16 cellular contexts compared by ENCODE assay signal in genomic region chr3:69020857-69021256, GRCh38. TPM values are rescaled to one million over a fixed set of nuclear protein-coding genes. Genes with fewer than 3 reads are reported as not detected.
DNase-seq lines count a peak whose midpoint lies in the region; ATAC-seq, FAIRE-seq and TF ChIP-seq lines count a peak whose summit lies in the region.
"Had no signal": no experiment of that assay in that cellular context is flagged by ENCODE, and none has a peak within 500 bp of the region (broad histone marks: within the 10 kb centered on the region; RNA-seq: fewer than 3 reads in every experiment).

No MANE protein-coding gene starts in this region.

- FAIRE-seq in GM12878 (lab: Jason Lieb, UNC) (no peak), pancreas (lab: Jason Lieb, UNC) (peak; percentile 17)
- FAIRE-seq: A549, GM12891 had no signal

- no TSS peak for BruUV-seq in GM12878 (replicated peaks; lab: Mats Ljungman, UMichigan)

- intact Hi-C loops in cardiac septum (cut with DNase I), result no loop called here
- intact Hi-C loops in GM12878 (cut with micrococcal nuclease; ENCODE audit: unreplicated experiment), result no loop called here
- intact Hi-C loops in pancreas (cut with DNase I), result no loop called here

- SMC1A ChIA-PET in GM12878 (lab: Charles Lee; ENCODE audit: uncharacterized antibody, unreplicated experiment), result interaction anchor here (1.3 to 2.4 kb wide), 2 partner anchors 69 to 73 kb away, joined by 4 to 10 read pairs; no protein-coding TSS in a partner anchor

- POLR2A ChIA-PET in GM12878 (lab: Charles Lee), result no interaction called here

- 59% methylated on average over 4 of the region's 4 CpGs for WGBS in GM12878 (ENCODE audit: insufficient coverage, insufficient replicate concordance, low lambda C conversion rate, missing lambda C conversion rate)
- 67 to 68% methylated on average over 4 of the region's 4 CpGs for WGBS in pancreas, 2 donors

- TF ChIP-seq RAD21 in GM12878 (IDR thresholded peaks at IDR 0.05; ENCODE audit: insufficient read depth, low read depth, low read length), result no peak

- TF ChIP-seq EP300 in GM12878 (IDR thresholded peaks at IDR 0.05; ENCODE audit: borderline replicate concordance in 1 of 2, control insufficient read depth in 1 of 2, low read depth in 2 of 2, low read length in 2 of 2), result no peak

- TF ChIP-seq CTCF in cardiac muscle cell (IDR thresholded peaks at IDR 0.05; ENCODE audit: low read depth, low read length) (no peak), GM12878 (IDR thresholded peaks at IDR 0.05 in 2 of 3, conservative IDR thresholded peaks at IDR 0.05 in 1 of 3; ENCODE audit: control insufficient read depth in 2 of 3, extremely low read depth in 1 of 3, insufficient read depth in 1 of 3, low read depth in 3 of 3, low read length in 3 of 3) (no peak), pancreas (IDR thresholded peaks at IDR 0.05) (no peak)

- H3K27me3 ChIP-seq in cardiac muscle cell (no peaks in the 10 kb centered on the region), GM12878 (replicated peaks in 1 of 2; ENCODE audit: control insufficient read depth in 2 of 2, insufficient read depth in 2 of 2, low read length in 1 of 2) (no peaks in the 10 kb centered on the region), pancreas (no peaks in the 10 kb centered on the region)
- H3K27me3 ChIP-seq: BLaER1 had no signal

- H3K79me2 ChIP-seq in GM12878 (ENCODE audit: control insufficient read depth, insufficient read depth, low read length), result no peaks in the 10 kb centered on the region

- peaks cover 32% of the 10 kb centered on the region for H3K36me3 ChIP-seq in cardiac muscle cell
- H3K36me3 ChIP-seq in GM12878 (ENCODE audit: control insufficient read depth in 2 of 2, insufficient read depth in 2 of 2, low read length in 1 of 2), result peaks cover 3 to 11% of the 10 kb centered on the region in 2 experiments
- H3K36me3 ChIP-seq in pancreas, result peaks cover 0 to 36% (median 10%) of the 10 kb centered on the region in 3 donors

- H3K4me3 ChIP-seq in cardiac muscle cell (no peak overlapping the region), GM12878 (no peak overlapping the region), pancreas (no peak overlapping the region)
- H3K4me3 ChIP-seq: A549, BLaER1 had no signal

- H3K27ac ChIP-seq in cardiac muscle cell (peak overlapping the region; percentile 25), GM12878 (ENCODE audit: control insufficient read depth, insufficient read depth) (no peak overlapping the region), pancreas (no peak overlapping the region)
- H3K27ac ChIP-seq: 22Rv1, A549, BLaER1 had no signal

- no peaks in the 10 kb centered on the region for H3K9me3 ChIP-seq in cardiac muscle cell (ENCODE audit: low read depth)
- no peaks in the 10 kb centered on the region for H3K9me3 ChIP-seq in GM12878 (replicated peaks; ENCODE audit: control insufficient read depth, insufficient read depth, low read length)
- H3K9me3 ChIP-seq in pancreas, result no peaks in the 10 kb centered on the region
- H3K9me3 ChIP-seq: A549, BLaER1 had no signal

- no peak for TF ChIP-seq POLR2A in GM12878 (IDR thresholded peaks at IDR 0.05; ENCODE audit: low read depth, low read length)

- in situ Hi-C loops in GM12878 (cut with MboI), result no loop called here

- H2AFZ ChIP-seq in GM12878 (ENCODE audit: control insufficient read depth, low read depth, low read length), result no peak overlapping the region

- no peaks in the 10 kb centered on the region for H3K4me1 ChIP-seq in cardiac muscle cell (ENCODE audit: low read depth)
- no peaks in the 10 kb centered on the region for H3K4me1 ChIP-seq in GM12878 (ENCODE audit: control insufficient read depth, insufficient read depth, low read length)
- H3K4me1 ChIP-seq in pancreas, result no peaks in the 10 kb centered on the region
- H3K4me1 ChIP-seq: A549, BLaER1 had no signal

- DNase-seq in cardiac muscle cell (ENCODE audit: low read depth in 1 of 2, low spot score in 1 of 2) (no peak), cardiac septum (ENCODE audit: low spot score) (no peak), GM12878 (ENCODE audit: low read depth, low spot score) (no peak), pancreas (no peak), AML-193 (lab: John Stamatoyannopoulos, UW) (no peak), GF-D8 (lab: John Stamatoyannopoulos, UW) (no peak)
- DNase-seq: CD4-positive, alpha-beta memory T cell; DMS153; DMS79; GDM1; HCEC 1CT had no signal

- no peak overlapping the region for H3K4me2 ChIP-seq in GM12878 (ENCODE audit: control insufficient read depth, insufficient read depth)
- H3K4me2 ChIP-seq: A549, BLaER1 had no signal

- H3K9ac ChIP-seq in GM12878 (ENCODE audit: control insufficient read depth, insufficient read depth, low read length), result no peak overlapping the region
- H3K9ac ChIP-seq: BLaER1 had no signal

- H4K20me1 ChIP-seq in GM12878 (ENCODE audit: control insufficient read depth, insufficient read depth), result no peaks in the 10 kb centered on the region
- H4K20me1 ChIP-seq: BLaER1 had no signal

- CTCF ChIA-PET in GM12878 (lab: Yijun Ruan, JAX), result interaction anchor here (0.8 to 1.4 kb wide), 6 partner anchors 9 to 99 kb away, joined by 3 to 5 read pairs (median 3); no protein-coding TSS in a partner anchor

- ATAC-seq in GM12878 (peak; percentile 36; the same call in 2 of the 3 replicates), pancreas (no peak), HG02884 (IDR thresholded peaks at IDR 0.05; ENCODE audit: unreplicated experiment) (no peak)
- ATAC-seq: A549 had no signal

- RAD21 ChIA-PET in GM12878 (lab: Charles Lee; ENCODE audit: unreplicated experiment), result no interaction called here

RNA-seq across cellular contexts. Expression of gene EOGT, which starts 7.4 kb away (rescaled TPM):
- 10.1 and 16.9 TPM in 2 replicates for total RNA-seq in cardiac muscle cell
- 11.3 and 13.3 TPM in 2 replicates for polyA plus RNA-seq in cardiac muscle cell
- total RNA-seq in cardiac septum, result 44.0 TPM
- total RNA-seq in GM12878 (2013; cell fraction: nucleolus; rRNA removed), result 13.7 and 14.2 TPM in 2 replicates
- 9.1 and 10.6 TPM in 2 replicates for total RNA-seq in GM12878 (2014; rRNA removed)
- total RNA-seq in GM12878 (2014; rRNA removed; fragmentation: Illumina TruSeq; extraction: Trizol), result 15.5 and 16.5 TPM in 2 replicates
- 9.0 and 10.1 TPM in 2 replicates for total RNA-seq in GM12878 (2021)
- 2.9 TPM for polyA plus RNA-seq in GM12878 (2011; ENCODE audit: low read depth)
- 10.0 and 14.4 TPM in 2 replicates for polyA plus RNA-seq in GM12878 (2011; rRNA removed)
- polyA plus RNA-seq in GM12878 (2011; cell fraction: cytosol; rRNA removed), result 6.2 and 6.3 TPM in 2 replicates
- polyA plus RNA-seq in GM12878 (2011; cell fraction: nucleus; rRNA removed), result 10.5 and 14.5 TPM in 2 replicates
- 2.8 and 2.9 TPM in 2 replicates for polyA plus RNA-seq in GM12878 (2012)
- 11.8 and 17.3 TPM in 2 replicates for polyA plus RNA-seq in GM12878 (2014; fragmentation: Illumina TruSeq; extraction: Trizol)
- polyA plus RNA-seq in GM12878 (2014; fragmentation: Nextera tagmentation; extraction: Ambion mirVana), result 1 to 10 TPM; 3.5 to 4.3 TPM
- 7.6 and 10.2 TPM in 2 replicates for polyA plus RNA-seq in GM12878 (2014; rRNA removed)
- 1 to 10 TPM; 6.3 to 6.7 TPM for polyA plus RNA-seq in GM12878 (2016; fragmentation: Nextera tagmentation; extraction: Ambion mirVana)
- 14.4 and 15.1 TPM in 2 replicates for polyA minus RNA-seq in GM12878 (2011; rRNA and poly(A)+ RNA removed)
- 4.7 and 5.2 TPM in 2 replicates for polyA minus RNA-seq in GM12878 (2011; cell fraction: cytosol; rRNA and poly(A)+ RNA removed)
- 11.1 and 20.9 TPM in 2 replicates for polyA minus RNA-seq in GM12878 (2011; cell fraction: nucleus; rRNA and poly(A)+ RNA removed)
- 10 to 100 TPM in 4 of 6 donors, 1 to 10 TPM in 2; 7.6 to 12.9 (median 10.8) TPM for total RNA-seq in pancreas
- polyA plus RNA-seq in pancreas, result 10 to 100 TPM; 16.9 to 19.3 TPM

RNA-seq across cellular contexts. Expression of gene TMF1, which starts 31.3 kb away (rescaled TPM):
- total RNA-seq in cardiac muscle cell, result 16.1 and 21.6 TPM in 2 replicates
- polyA plus RNA-seq in cardiac muscle cell, result 18.4 and 24.1 TPM in 2 replicates
- 22.8 TPM for total RNA-seq in cardiac septum
- 88.0 and 127 TPM in 2 replicates for total RNA-seq in GM12878 (2013; cell fraction: nucleolus; rRNA removed)
- 15.8 and 16.5 TPM in 2 replicates for total RNA-seq in GM12878 (2014; rRNA removed)
- 22.9 and 23.2 TPM in 2 replicates for total RNA-seq in GM12878 (2014; rRNA removed; fragmentation: Illumina TruSeq; extraction: Trizol)
- 18.5 and 19.0 TPM in 2 replicates for total RNA-seq in GM12878 (2021)
- 8.5 TPM for polyA plus RNA-seq in GM12878 (2011; ENCODE audit: low read depth)
- polyA plus RNA-seq in GM12878 (2011; rRNA removed), result 17.1 and 33.3 TPM in 2 replicates
- 6.1 and 6.8 TPM in 2 replicates for polyA plus RNA-seq in GM12878 (2011; cell fraction: cytosol; rRNA removed)
- polyA plus RNA-seq in GM12878 (2011; cell fraction: nucleus; rRNA removed), result 10.8 and 21.1 TPM in 2 replicates
- polyA plus RNA-seq in GM12878 (2012), result 18.8 and 25.0 TPM in 2 replicates
- polyA plus RNA-seq in GM12878 (2014; fragmentation: Illumina TruSeq; extraction: Trizol), result 18.1 and 20.5 TPM in 2 replicates
- polyA plus RNA-seq in GM12878 (2014; fragmentation: Nextera tagmentation; extraction: Ambion mirVana), result 1 to 10 TPM; 7.1 to 7.9 TPM
- 13.3 and 23.8 TPM in 2 replicates for polyA plus RNA-seq in GM12878 (2014; rRNA removed)
- 10 to 100 TPM; 23.4 to 24.5 TPM for polyA plus RNA-seq in GM12878 (2016; fragmentation: Nextera tagmentation; extraction: Ambion mirVana)
- polyA minus RNA-seq in GM12878 (2011; rRNA and poly(A)+ RNA removed), result 22.6 and 29.0 TPM in 2 replicates
- 8.6 and 10.2 TPM in 2 replicates for polyA minus RNA-seq in GM12878 (2011; cell fraction: cytosol; rRNA and poly(A)+ RNA removed)
- polyA minus RNA-seq in GM12878 (2011; cell fraction: nucleus; rRNA and poly(A)+ RNA removed), result 16.4 and 18.5 TPM in 2 replicates
- total RNA-seq in pancreas, result 10 to 100 TPM; 15.2 to 25.9 (median 18.1) TPM
- 10 to 100 TPM in 1 of 2 donors, 1 to 10 TPM in 1; 5.7 to 10.7 TPM for polyA plus RNA-seq in pancreas

RNA-seq across cellular contexts. Expression of gene UBA3, which starts 59.3 kb away (rescaled TPM):
- total RNA-seq in cardiac muscle cell (73.7 and 97.0 TPM in 2 replicates), cardiac septum (84.7 TPM), GM12878 (2014; rRNA removed) (77.0 and 95.8 TPM in 2 replicates), GM12878 (2014; rRNA removed; fragmentation: Illumina TruSeq; extraction: Trizol) (83.8 and 92.5 TPM in 2 replicates), GM12878 (2021) (72.5 and 73.9 TPM in 2 replicates), pancreas (10 to 100 TPM; 11.7 to 32.9 (median 15.9) TPM)
- polyA plus RNA-seq in cardiac muscle cell (116 and 118 TPM in 2 replicates), GM12878 (2011; rRNA removed) (116 and 190 TPM in 2 replicates), GM12878 (2014; fragmentation: Illumina TruSeq; extraction: Trizol) (103 and 139 TPM in 2 replicates), GM12878 (2014; fragmentation: Nextera tagmentation; extraction: Ambion mirVana) (100 to 1,000 TPM; 106 to 131 TPM), GM12878 (2014; rRNA removed) (64.8 and 72.9 TPM in 2 replicates), GM12878 (2016; fragmentation: Nextera tagmentation; extraction: Ambion mirVana) (100 to 1,000 TPM; 100 to 108 TPM), pancreas (10 to 100 TPM; 16.3 to 28.0 TPM)
- 154 and 155 TPM in 2 replicates for total RNA-seq in GM12878 (2013; cell fraction: nucleolus; rRNA removed)
- polyA plus RNA-seq in GM12878 (2011; ENCODE audit: low read depth), result 16.8 TPM
- polyA plus RNA-seq in GM12878 (2011; cell fraction: cytosol; rRNA removed), result 38.9 and 49.0 TPM in 2 replicates
- 102 and 104 TPM in 2 replicates for polyA plus RNA-seq in GM12878 (2011; cell fraction: nucleus; rRNA removed)
- 32.1 and 36.7 TPM in 2 replicates for polyA plus RNA-seq in GM12878 (2012)
- polyA minus RNA-seq in GM12878 (2011; rRNA and poly(A)+ RNA removed), result 38.1 and 50.0 TPM in 2 replicates
- 21.7 and 27.0 TPM in 2 replicates for polyA minus RNA-seq in GM12878 (2011; cell fraction: cytosol; rRNA and poly(A)+ RNA removed)
- 40.0 and 61.1 TPM in 2 replicates for polyA minus RNA-seq in GM12878 (2011; cell fraction: nucleus; rRNA and poly(A)+ RNA removed)
